1 cellular context compared by ENCODE assay signal in the genomic region with DNA sequence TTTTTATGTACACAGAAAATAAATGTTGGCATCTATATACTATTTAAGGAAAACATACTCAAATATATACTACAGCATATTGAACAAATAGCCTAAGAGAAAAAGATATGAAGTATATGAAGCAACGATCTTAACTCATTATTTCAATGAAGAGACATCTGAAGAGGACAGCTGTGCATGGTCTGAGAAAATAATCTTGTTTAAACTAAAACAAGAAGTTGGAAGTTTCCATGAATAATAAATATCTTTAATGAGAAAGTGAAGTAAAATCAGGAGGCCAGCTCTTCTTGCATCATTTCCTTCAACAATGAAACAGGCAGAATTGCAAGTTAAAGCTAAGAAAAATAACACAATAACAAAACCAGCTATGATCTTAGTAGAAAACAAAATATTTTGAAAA.
TF ChIP-seq lines count a peak whose summit lies in the region.

No MANE protein-coding gene starts in this region.

TF ChIP-seq in GM23338, 12 proteins besides CTCF, POLR2A, EP300 and RAD21 (continued from another document):
- TF ChIP-seq, protein P1, sequence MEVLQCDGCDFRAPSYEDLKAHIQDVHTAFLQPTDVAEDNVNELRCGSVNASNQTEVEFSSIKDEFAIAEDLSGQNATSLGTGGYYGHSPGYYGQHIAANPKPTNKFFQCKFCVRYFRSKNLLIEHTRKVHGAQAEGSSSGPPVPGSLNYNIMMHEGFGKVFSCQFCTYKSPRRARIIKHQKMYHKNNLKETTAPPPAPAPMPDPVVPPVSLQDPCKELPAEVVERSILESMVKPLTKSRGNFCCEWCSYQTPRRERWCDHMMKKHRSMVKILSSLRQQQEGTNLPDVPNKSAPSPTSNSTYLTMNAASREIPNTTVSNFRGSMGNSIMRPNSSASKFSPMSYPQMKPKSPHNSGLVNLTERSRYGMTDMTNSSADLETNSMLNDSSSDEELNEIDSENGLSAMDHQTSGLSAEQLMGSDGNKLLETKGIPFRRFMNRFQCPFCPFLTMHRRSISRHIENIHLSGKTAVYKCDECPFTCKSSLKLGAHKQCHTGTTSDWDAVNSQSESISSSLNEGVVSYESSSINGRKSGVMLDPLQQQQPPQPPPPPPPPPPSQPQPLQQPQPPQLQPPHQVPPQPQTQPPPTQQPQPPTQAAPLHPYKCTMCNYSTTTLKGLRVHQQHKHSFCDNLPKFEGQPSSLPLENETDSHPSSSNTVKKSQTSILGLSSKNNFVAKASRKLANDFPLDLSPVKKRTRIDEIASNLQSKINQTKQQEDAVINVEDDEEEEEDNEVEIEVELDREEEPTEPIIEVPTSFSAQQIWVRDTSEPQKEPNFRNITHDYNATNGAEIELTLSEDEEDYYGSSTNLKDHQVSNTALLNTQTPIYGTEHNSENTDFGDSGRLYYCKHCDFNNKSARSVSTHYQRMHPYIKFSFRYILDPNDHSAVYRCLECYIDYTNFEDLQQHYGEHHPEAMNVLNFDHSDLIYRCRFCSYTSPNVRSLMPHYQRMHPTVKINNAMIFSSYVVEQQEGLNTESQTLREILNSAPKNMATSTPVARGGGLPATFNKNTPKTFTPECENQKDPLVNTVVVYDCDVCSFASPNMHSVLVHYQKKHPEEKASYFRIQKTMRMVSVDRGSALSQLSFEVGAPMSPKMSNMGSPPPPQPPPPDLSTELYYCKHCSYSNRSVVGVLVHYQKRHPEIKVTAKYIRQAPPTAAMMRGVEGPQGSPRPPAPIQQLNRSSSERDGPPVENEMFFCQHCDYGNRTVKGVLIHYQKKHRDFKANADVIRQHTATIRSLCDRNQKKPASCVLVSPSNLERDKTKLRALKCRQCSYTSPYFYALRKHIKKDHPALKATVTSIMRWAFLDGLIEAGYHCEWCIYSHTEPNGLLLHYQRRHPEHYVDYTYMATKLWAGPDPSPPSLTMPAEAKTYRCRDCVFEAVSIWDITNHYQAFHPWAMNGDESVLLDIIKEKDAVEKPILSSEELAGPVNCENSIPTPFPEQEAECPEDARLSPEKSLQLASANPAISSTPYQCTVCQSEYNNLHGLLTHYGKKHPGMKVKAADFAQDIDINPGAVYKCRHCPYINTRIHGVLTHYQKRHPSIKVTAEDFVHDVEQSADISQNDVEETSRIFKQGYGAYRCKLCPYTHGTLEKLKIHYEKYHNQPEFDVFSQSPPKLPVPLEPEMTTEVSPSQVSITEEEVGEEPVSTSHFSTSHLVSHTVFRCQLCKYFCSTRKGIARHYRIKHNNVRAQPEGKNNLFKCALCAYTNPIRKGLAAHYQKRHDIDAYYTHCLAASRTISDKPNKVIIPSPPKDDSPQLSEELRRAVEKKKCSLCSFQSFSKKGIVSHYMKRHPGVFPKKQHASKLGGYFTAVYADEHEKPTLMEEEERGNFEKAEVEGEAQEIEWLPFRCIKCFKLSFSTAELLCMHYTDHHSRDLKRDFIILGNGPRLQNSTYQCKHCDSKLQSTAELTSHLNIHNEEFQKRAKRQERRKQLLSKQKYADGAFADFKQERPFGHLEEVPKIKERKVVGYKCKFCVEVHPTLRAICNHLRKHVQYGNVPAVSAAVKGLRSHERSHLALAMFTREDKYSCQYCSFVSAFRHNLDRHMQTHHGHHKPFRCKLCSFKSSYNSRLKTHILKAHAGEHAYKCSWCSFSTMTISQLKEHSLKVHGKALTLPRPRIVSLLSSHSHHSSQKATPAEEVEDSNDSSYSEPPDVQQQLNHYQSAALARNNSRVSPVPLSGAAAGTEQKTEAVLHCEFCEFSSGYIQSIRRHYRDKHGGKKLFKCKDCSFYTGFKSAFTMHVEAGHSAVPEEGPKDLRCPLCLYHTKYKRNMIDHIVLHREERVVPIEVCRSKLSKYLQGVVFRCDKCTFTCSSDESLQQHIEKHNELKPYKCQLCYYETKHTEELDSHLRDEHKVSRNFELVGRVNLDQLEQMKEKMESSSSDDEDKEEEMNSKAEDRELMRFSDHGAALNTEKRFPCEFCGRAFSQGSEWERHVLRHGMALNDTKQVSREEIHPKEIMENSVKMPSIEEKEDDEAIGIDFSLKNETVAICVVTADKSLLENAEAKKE (CRISPR knock-in tag; IDR thresholded peaks at IDR 0.05) = no peak
- TF ChIP-seq, protein P2, sequence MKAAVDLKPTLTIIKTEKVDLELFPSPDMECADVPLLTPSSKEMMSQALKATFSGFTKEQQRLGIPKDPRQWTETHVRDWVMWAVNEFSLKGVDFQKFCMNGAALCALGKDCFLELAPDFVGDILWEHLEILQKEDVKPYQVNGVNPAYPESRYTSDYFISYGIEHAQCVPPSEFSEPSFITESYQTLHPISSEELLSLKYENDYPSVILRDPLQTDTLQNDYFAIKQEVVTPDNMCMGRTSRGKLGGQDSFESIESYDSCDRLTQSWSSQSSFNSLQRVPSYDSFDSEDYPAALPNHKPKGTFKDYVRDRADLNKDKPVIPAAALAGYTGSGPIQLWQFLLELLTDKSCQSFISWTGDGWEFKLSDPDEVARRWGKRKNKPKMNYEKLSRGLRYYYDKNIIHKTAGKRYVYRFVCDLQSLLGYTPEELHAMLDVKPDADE (IDR thresholded peaks at IDR 0.05) = no peak
- TF ChIP-seq STAT1 (IDR thresholded peaks at IDR 0.05; ENCODE audit: unreplicated experiment) = no peak
- TF ChIP-seq POLR2AphosphoS5 (IDR thresholded peaks at IDR 0.05; ENCODE audit: low read depth) = no peak
- TF ChIP-seq CREB1 (CRISPR knock-in tag; IDR thresholded peaks at IDR 0.05; ENCODE audit: low read depth) = no peak
- TF ChIP-seq ZNF114 (CRISPR knock-in tag; IDR thresholded peaks at IDR 0.05) = no peak
